In the genomic region with DNA sequence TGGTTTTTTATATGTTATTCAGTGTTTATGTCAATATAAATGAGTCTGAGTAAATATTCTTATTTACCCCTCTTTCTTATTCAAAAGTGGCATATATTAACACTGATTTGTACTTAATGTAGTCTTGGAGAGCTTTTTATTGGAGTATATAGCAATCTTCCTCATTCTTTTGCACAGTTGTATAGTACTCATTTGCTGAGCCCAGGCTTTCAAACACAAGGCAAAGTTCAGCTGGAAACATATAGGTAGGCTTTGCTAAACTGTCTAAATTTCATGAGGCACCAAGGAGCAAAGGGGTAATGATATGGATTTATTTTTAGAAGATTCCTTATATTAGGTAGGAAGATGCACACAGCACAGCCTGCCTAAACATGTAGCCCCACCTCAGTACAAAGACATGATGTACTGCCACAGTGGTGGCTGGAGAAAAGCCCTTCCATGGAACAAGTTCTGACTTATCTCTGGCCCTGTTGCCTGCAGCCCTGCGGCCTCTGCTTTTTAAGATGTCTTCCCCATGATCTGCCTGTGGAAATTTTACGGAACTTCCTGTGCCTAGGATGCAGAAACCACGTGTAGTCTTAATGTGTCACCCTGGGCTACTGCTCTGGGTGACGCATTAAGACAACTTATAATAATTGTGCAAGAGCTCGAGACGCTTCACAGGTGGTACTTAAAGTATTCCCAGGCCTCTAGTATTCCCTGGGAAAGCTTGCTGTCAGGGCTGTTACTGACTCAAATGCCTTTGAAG, we compare ENCODE assay signal across 10 cellular contexts. TPM values are rescaled to one million over a fixed set of nuclear protein-coding genes. Genes with fewer than 3 reads are reported as not detected.
A peak's percentile ranks its signal among the peaks of the same experiment; 100 is the strongest.
DNase-seq lines count a peak whose midpoint lies in the region; ATAC-seq and TF ChIP-seq lines count a peak whose summit lies in the region.
"Had no signal": no experiment of that assay in that cellular context is flagged by ENCODE, and none has a peak within 500 bp of the region (broad histone marks: within the 10 kb centered on the region; RNA-seq: fewer than 3 reads in every experiment).

No MANE protein-coding gene starts in this region.

- H3K4me1 Mint-ChIP-seq in natural killer cell treated with Interleukin-12 subunit alpha and Interleukin-12 subunit beta and Interleukin-15 and Interleukin-18, amount 100 ng/mL, for 72 hours (ENCODE audit: low read depth in 2 of 2), result peaks cover 70 to 81% of the 10 kb centered on the region in 2 donors

- H3K9me3 ChIP-seq in breast epithelium, result no peaks in the 10 kb centered on the region
- H3K9me3 ChIP-seq: SK-N-SH had no signal

- peak overlapping the region; percentile 93 to 97 for H3K27ac Mint-ChIP-seq in natural killer cell treated with Interleukin-12 subunit alpha and Interleukin-12 subunit beta and Interleukin-15 and Interleukin-18, amount 100 ng/mL, for 72 hours

- H3K4me3 Mint-ChIP-seq in natural killer cell treated with Interleukin-12 subunit alpha and Interleukin-12 subunit beta and Interleukin-15 and Interleukin-18, amount 100 ng/mL, for 72 hours, result peak overlapping the region; percentile 32

- DNase-seq in CD1c-positive myeloid dendritic cell (ENCODE audit: extremely low spot score) (peak; percentile 90), MV-4-11 (lab: John Stamatoyannopoulos, UW) (peak; percentile 86), breast epithelium (ENCODE audit: low spot score in 2 of 2) (peak in 1 of 2 donors; percentile 75), hippocampal formation (lab: John Stamatoyannopoulos, UW) (no peak), midbrain (lab: John Stamatoyannopoulos, UW) (no peak), dermis blood vessel endothelial cell (no peak)
- DNase-seq in natural killer cell treated with Interleukin-12 subunit alpha and Interleukin-12 subunit beta and Interleukin-15 and Interleukin-18, amount 100 ng/mL, for 72 hours (ENCODE audit: low spot score), result no peak
- DNase-seq: NCI-H2171, SK-N-SH had no signal

- peak overlapping the region; percentile 27 to 85 for H3K27ac ChIP-seq in breast epithelium

- TF ChIP-seq CTCF in breast epithelium (IDR thresholded peaks at IDR 0.05), result no peak

- no peaks in the 10 kb centered on the region for H3K27me3 ChIP-seq in breast epithelium

- no peaks in the 10 kb centered on the region for H3K36me3 Mint-ChIP-seq in natural killer cell treated with Interleukin-12 subunit alpha and Interleukin-12 subunit beta and Interleukin-15 and Interleukin-18, amount 100 ng/mL, for 72 hours

- H3K27me3 Mint-ChIP-seq in natural killer cell treated with Interleukin-12 subunit alpha and Interleukin-12 subunit beta and Interleukin-15 and Interleukin-18, amount 100 ng/mL, for 72 hours, result no peaks in the 10 kb centered on the region

- no peak for ATAC-seq in natural killer cell treated with Interleukin-12 subunit alpha and Interleukin-12 subunit beta and Interleukin-15 and Interleukin-18, amount 100 ng/mL, for 72 hours
- no peak for ATAC-seq in GM18907 (IDR thresholded peaks at IDR 0.05; ENCODE audit: unreplicated experiment)

- H3K4me1 ChIP-seq in breast epithelium, result peaks cover 8 to 36% of the 10 kb centered on the region in 2 donors

- H3K36me3 ChIP-seq in breast epithelium, result no peaks in the 10 kb centered on the region

- intact Hi-C loops in breast epithelium (cut with DNase I; ENCODE audit: low total_unique reads), result no loop called here

- H3K4me3 ChIP-seq in breast epithelium, result no peak overlapping the region

- no peak for TF ChIP-seq POLR2A in breast epithelium (IDR thresholded peaks at IDR 0.05)

- H3K9me3 Mint-ChIP-seq in natural killer cell treated with Interleukin-12 subunit alpha and Interleukin-12 subunit beta and Interleukin-15 and Interleukin-18, amount 100 ng/mL, for 72 hours, result no peaks in the 10 kb centered on the region

RNA-seq across cellular contexts. Expression of a gene that starts 9.6 kb away (rescaled TPM):
- total RNA-seq in breast epithelium (100 to 1,000 TPM; 101 to 319 (median 161) TPM), dermis blood vessel endothelial cell (171 and 200 TPM in 2 replicates)
- 10 to 100 TPM; 36.7 to 48.6 TPM for total RNA-seq in natural killer cell treated with Interleukin-12 subunit alpha and Interleukin-12 subunit beta and Interleukin-15 and Interleukin-18, amount 100 ng/mL, for 72 hours

RNA-seq across cellular contexts. Expression of a gene that starts 56.9 kb away (rescaled TPM):
- total RNA-seq in breast epithelium, result 10 to 100 TPM; 20.0 to 35.0 (median 23.6) TPM
- total RNA-seq in natural killer cell treated with Interleukin-12 subunit alpha and Interleukin-12 subunit beta and Interleukin-15 and Interleukin-18, amount 100 ng/mL, for 72 hours, result 10 to 100 TPM; 29.0 to 33.2 TPM
- total RNA-seq in dermis blood vessel endothelial cell, result 16.7 and 29.7 TPM in 2 replicates

RNA-seq across cellular contexts. Expression of a gene that starts 57.3 kb away (rescaled TPM):
- total RNA-seq in breast epithelium, result 10 to 100 TPM; 60.3 to 69.7 (median 65.9) TPM
- 10 to 100 TPM; 56.4 to 76.5 TPM for total RNA-seq in natural killer cell treated with Interleukin-12 subunit alpha and Interleukin-12 subunit beta and Interleukin-15 and Interleukin-18, amount 100 ng/mL, for 72 hours
- 62.3 and 70.6 TPM in 2 replicates for total RNA-seq in dermis blood vessel endothelial cell

Comparison
In these comparisons a context has a peak if more than half of its experiments do, and no peak if none do; other contexts are left out.
1. DNase-seq: peak in CD1c-positive myeloid dendritic cell (single experiment) and MV-4-11 (single experiment); none in natural killer cell treated with Interleukin-12 subunit alpha and Interleukin-12 subunit beta and Interleukin-15 and Interleukin-18, amount 100 ng/mL, for 72 hours (single experiment), hippocampal formation (0 of 2), midbrain (single experiment) and dermis blood vessel endothelial cell (single experiment).